ENCODE assay signal across 1 cellular context in the genomic region with DNA sequence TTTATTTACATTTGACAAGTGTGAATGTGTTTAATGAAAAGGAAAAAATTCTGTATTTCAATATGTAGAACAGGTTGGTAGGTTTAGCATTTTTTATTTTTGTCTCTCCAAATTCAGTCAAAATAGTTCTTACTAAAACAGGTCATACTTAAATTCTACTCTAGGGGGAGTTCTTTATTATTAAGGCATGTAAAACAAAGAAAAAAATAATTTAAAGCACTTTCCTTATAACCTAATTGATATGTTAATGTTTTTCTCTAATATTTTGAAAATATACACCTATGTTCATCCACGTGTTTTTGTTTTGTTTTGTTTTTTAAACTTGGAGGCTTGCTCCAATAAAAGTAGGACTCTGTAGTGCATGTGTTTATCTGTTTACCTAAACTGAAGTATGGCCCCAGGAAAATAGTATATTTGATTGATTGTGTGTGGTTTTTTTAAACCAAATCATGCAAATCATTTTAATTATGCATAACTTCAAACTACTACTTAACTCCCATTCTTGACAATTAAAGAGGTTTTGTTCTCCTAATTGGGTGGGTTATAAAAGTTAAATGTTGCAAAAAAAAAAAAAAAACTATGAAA.
TF ChIP-seq lines count a peak whose summit lies in the region.

No MANE protein-coding gene starts in this region.

TF ChIP-seq in SK-N-SH treated with all-trans-retinoic acid at 6 μM for 48 hours, 23 proteins besides CTCF, POLR2A, EP300 and RAD21 (continued from another document):
- TF ChIP-seq, protein P1, sequence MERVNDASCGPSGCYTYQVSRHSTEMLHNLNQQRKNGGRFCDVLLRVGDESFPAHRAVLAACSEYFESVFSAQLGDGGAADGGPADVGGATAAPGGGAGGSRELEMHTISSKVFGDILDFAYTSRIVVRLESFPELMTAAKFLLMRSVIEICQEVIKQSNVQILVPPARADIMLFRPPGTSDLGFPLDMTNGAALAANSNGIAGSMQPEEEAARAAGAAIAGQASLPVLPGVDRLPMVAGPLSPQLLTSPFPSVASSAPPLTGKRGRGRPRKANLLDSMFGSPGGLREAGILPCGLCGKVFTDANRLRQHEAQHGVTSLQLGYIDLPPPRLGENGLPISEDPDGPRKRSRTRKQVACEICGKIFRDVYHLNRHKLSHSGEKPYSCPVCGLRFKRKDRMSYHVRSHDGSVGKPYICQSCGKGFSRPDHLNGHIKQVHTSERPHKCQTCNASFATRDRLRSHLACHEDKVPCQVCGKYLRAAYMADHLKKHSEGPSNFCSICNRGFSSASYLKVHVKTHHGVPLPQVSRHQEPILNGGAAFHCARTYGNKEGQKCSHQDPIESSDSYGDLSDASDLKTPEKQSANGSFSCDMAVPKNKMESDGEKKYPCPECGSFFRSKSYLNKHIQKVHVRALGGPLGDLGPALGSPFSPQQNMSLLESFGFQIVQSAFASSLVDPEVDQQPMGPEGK (CRISPR knock-in tag; IDR thresholded peaks at IDR 0.05; ENCODE audit: borderline replicate concordance) = no peak
- TF ChIP-seq ZNF565 (CRISPR knock-in tag; conservative IDR thresholded peaks at IDR 0.05; ENCODE audit: low read depth) (no peak), ZFP3 (CRISPR knock-in tag; IDR thresholded peaks at IDR 0.05) (no peak), ARNTL (CRISPR knock-in tag; IDR thresholded peaks at IDR 0.05; ENCODE audit: borderline replicate concordance, low read depth) (no peak), SNAI2 (CRISPR knock-in tag; IDR thresholded peaks at IDR 0.05) (no peak), POU6F1 (CRISPR knock-in tag; IDR thresholded peaks at IDR 0.05; ENCODE audit: borderline replicate concordance, low read depth) (no peak), ZNF8 (CRISPR knock-in tag; IDR thresholded peaks at IDR 0.05) (no peak), CSRNP3 (CRISPR knock-in tag; IDR thresholded peaks at IDR 0.05) (no peak), TOX (CRISPR knock-in tag; IDR thresholded peaks at IDR 0.05; ENCODE audit: borderline replicate concordance) (no peak)
TF ChIP-seq in SK-N-SH treated with all-trans-retinoic acid at 6 μM for 48 hours: peak in this region for 0.
